ENCODE assay signal across 1 cellular context in genomic region chr2:263022-263738, GRCh38.
TF ChIP-seq lines count a peak whose summit lies in the region.

No MANE protein-coding gene starts in this region.

TF ChIP-seq in GM12878, 131 proteins besides CTCF, POLR2A, EP300 and RAD21 (continued from another document):
- TF ChIP-seq YY1 (IDR thresholded peaks at IDR 0.05; ENCODE audit: low read depth, low read length) = no peak
- TF ChIP-seq PAX5 (IDR thresholded peaks at IDR 0.05; ENCODE audit: borderline replicate concordance, low read depth, low read length) = no peak
- no peak for TF ChIP-seq ETV6 (conservative IDR thresholded peaks at IDR 0.05 in 1 of 2, IDR thresholded peaks at IDR 0.05 in 1 of 2; ENCODE audit: borderline replicate concordance in 1 of 2, low read depth in 1 of 2)
- no peak for TF ChIP-seq BACH1 (IDR thresholded peaks at IDR 0.05; ENCODE audit: borderline replicate concordance)
- no peak for TF ChIP-seq BHLHE40 (IDR thresholded peaks at IDR 0.05; ENCODE audit: borderline replicate concordance in 1 of 2, low read depth in 2 of 2, low read length in 1 of 2)
- TF ChIP-seq ASH2L (IDR thresholded peaks at IDR 0.05; ENCODE audit: borderline replicate concordance, low read depth) = no peak
- no peak for TF ChIP-seq MYC (IDR thresholded peaks at IDR 0.05; ENCODE audit: insufficient read depth, insufficient read length, insufficient replicate concordance, low read length, severe bottlenecking)
- TF ChIP-seq, protein P1, sequence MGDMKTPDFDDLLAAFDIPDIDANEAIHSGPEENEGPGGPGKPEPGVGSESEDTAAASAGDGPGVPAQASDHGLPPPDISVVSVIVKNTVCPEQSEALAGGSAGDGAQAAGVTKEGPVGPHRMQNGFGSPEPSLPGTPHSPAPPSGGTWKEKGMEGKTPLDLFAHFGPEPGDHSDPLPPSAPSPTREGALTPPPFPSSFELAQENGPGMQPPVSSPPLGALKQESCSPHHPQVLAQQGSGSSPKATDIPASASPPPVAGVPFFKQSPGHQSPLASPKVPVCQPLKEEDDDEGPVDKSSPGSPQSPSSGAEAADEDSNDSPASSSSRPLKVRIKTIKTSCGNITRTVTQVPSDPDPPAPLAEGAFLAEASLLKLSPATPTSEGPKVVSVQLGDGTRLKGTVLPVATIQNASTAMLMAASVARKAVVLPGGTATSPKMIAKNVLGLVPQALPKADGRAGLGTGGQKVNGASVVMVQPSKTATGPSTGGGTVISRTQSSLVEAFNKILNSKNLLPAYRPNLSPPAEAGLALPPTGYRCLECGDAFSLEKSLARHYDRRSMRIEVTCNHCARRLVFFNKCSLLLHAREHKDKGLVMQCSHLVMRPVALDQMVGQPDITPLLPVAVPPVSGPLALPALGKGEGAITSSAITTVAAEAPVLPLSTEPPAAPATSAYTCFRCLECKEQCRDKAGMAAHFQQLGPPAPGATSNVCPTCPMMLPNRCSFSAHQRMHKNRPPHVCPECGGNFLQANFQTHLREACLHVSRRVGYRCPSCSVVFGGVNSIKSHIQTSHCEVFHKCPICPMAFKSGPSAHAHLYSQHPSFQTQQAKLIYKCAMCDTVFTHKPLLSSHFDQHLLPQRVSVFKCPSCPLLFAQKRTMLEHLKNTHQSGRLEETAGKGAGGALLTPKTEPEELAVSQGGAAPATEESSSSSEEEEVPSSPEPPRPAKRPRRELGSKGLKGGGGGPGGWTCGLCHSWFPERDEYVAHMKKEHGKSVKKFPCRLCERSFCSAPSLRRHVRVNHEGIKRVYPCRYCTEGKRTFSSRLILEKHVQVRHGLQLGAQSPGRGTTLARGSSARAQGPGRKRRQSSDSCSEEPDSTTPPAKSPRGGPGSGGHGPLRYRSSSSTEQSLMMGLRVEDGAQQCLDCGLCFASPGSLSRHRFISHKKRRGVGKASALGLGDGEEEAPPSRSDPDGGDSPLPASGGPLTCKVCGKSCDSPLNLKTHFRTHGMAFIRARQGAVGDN (IDR thresholded peaks at IDR 0.05) = no peak
- no peak for TF ChIP-seq MAX (IDR thresholded peaks at IDR 0.05; ENCODE audit: low read depth, low read length)
- TF ChIP-seq EED (IDR thresholded peaks at IDR 0.05; ENCODE audit: low read depth) = no peak
